Comparison of ENCODE assay signal across 9 cellular contexts in the genomic region with DNA sequence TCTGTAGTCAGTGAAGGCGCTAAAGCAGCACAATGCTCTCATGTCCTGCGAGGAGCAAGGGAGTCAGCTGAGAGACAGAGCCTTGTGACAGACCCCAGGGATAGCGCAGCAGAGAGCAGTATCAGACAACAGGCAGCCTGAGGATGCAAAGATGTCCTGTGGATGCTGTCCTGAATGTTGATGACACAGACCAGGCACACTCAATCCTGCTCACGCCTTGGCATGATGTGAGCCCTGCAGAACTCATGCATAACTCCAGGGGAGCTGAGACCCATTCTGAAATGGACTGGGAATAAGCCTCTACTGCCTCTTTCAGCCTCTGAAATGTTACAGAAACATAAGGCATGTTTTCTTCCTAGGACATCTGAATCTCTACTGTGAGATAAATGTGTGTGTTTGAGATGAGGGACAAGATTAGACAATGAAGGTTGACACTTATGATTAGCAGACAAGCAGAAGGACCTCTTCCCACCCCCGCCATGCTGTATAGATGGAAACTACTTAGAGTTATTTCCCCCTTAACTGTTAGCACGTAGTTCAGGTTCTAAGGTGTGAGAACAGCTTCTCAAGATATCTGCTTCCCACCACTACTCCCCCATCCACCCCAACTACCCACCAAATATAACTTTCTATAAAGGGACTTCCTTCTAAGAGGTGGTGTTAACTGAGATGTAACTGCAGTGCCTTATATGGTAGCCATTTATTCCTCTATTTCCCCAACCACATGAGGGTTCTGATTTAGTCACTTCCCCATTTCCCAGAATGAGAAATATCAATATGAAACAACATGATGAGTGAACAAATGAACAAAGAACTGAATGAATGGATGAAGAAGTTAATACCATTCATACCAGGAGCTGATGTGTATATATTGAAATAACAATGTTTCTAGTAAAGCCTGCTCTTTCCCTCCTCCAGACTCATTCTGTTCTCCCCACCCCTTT. TPM values are rescaled to one million over a fixed set of nuclear protein-coding genes. Genes with fewer than 3 reads are reported as not detected.
DNase-seq lines count a peak whose midpoint lies in the region; ATAC-seq lines count a peak whose summit lies in the region.
"Had no signal": no experiment of that assay in that cellular context is flagged by ENCODE, and none has a peak within 500 bp of the region (broad histone marks: within the 10 kb centered on the region; RNA-seq: fewer than 3 reads in every experiment).

No MANE protein-coding gene starts in this region.

- in situ Hi-C loops in KBM-7 (cut with MboI; ENCODE audit: low pct_unique_long_range_greater_than_20kb, low sequenced_read_pairs) = no loop called here

- H3K27ac Mint-ChIP-seq in activated CD4-positive, alpha-beta T cell treated with anti-CD3 and anti-CD28 coated beads, Interleukin-2, amount 10 ng/mL, durations not matched to agents 24 days and 14 days = peak overlapping the region; percentile 74
- H3K27ac Mint-ChIP-seq in natural killer cell treated with Interleukin-12 subunit alpha and Interleukin-12 subunit beta and Interleukin-15 and Interleukin-18, amount 100 ng/mL, for 72 hours = peak overlapping the region; percentile 90

- intact Hi-C loops in activated CD4-positive, alpha-beta T cell treated with anti-CD3 and anti-CD28 coated beads, Interleukin-2, amount 10 ng/mL, durations not matched to agents 24 days and 14 days (cut with micrococcal nuclease) = loop anchor here (1.0 kb wide), 1 partner anchor 9 kb away; no protein-coding TSS in a partner anchor

- ATAC-seq in GM21723 (IDR thresholded peaks at IDR 0.05; ENCODE audit: unreplicated experiment) = peak; percentile 53
- ATAC-seq in natural killer cell treated with Interleukin-12 subunit alpha and Interleukin-12 subunit beta and Interleukin-15 and Interleukin-18, amount 100 ng/mL, for 72 hours = peak; percentile 82 to 85

- DNase-seq in activated CD4-positive, alpha-beta T cell treated with anti-CD3 and anti-CD28 coated beads, Interleukin-2, amount 10 ng/mL, durations not matched to agents 24 days and 14 days = no peak
- DNase-seq in activated CD4-positive, alpha-beta T cell treated with anti-CD3 and anti-CD28 coated beads for 1 hour = no peak
- DNase-seq in KBM-7 = peak; percentile 37
- no peak for DNase-seq in natural killer cell treated with Interleukin-12 subunit alpha and Interleukin-12 subunit beta and Interleukin-15 and Interleukin-18, amount 100 ng/mL, for 72 hours (ENCODE audit: low spot score)
- DNase-seq in NCI-H446 treated with DMSO at 0.1 percent for 48 hours (lab: John Stamatoyannopoulos, UW) = no peak
- no peak for DNase-seq in NCI-H128 (lab: John Stamatoyannopoulos, UW; ENCODE audit: unreplicated experiment)
- no peak for DNase-seq in DMS53 (lab: John Stamatoyannopoulos, UW)
- DNase-seq: activated effector memory CD4-positive, alpha-beta T cell treated with anti-CD3 and anti-CD28 coated beads, Interleukin-2, amount 50 U/mL, for 16 hours had no signal

- H3K4me1 Mint-ChIP-seq in activated CD4-positive, alpha-beta T cell treated with anti-CD3 and anti-CD28 coated beads, Interleukin-2, amount 10 ng/mL, durations not matched to agents 24 days and 14 days = peaks cover 47% of the 10 kb centered on the region
- peaks cover 86 to 89% of the 10 kb centered on the region in 2 donors for H3K4me1 Mint-ChIP-seq in natural killer cell treated with Interleukin-12 subunit alpha and Interleukin-12 subunit beta and Interleukin-15 and Interleukin-18, amount 100 ng/mL, for 72 hours (ENCODE audit: low read depth in 2 of 2)

- H3K4me3 Mint-ChIP-seq in activated CD4-positive, alpha-beta T cell treated with anti-CD3 and anti-CD28 coated beads, Interleukin-2, amount 10 ng/mL, durations not matched to agents 24 days and 14 days = peak overlapping the region; percentile 27
- H3K4me3 Mint-ChIP-seq in natural killer cell treated with Interleukin-12 subunit alpha and Interleukin-12 subunit beta and Interleukin-15 and Interleukin-18, amount 100 ng/mL, for 72 hours = peak overlapping the region; percentile 69

- peaks cover 24% of the 10 kb centered on the region for H3K36me3 Mint-ChIP-seq in activated CD4-positive, alpha-beta T cell treated with anti-CD3 and anti-CD28 coated beads, Interleukin-2, amount 10 ng/mL, durations not matched to agents 24 days and 14 days (ENCODE audit: low read depth)
- H3K36me3 Mint-ChIP-seq in natural killer cell treated with Interleukin-12 subunit alpha and Interleukin-12 subunit beta and Interleukin-15 and Interleukin-18, amount 100 ng/mL, for 72 hours = peaks cover 37% of the 10 kb centered on the region

- H3K27me3 Mint-ChIP-seq in activated CD4-positive, alpha-beta T cell treated with anti-CD3 and anti-CD28 coated beads, Interleukin-2, amount 10 ng/mL, durations not matched to agents 24 days and 14 days = no peaks in the 10 kb centered on the region
- H3K27me3 Mint-ChIP-seq in natural killer cell treated with Interleukin-12 subunit alpha and Interleukin-12 subunit beta and Interleukin-15 and Interleukin-18, amount 100 ng/mL, for 72 hours = no peaks in the 10 kb centered on the region

- peaks cover 21% of the 10 kb centered on the region for H3K9me3 Mint-ChIP-seq in activated CD4-positive, alpha-beta T cell treated with anti-CD3 and anti-CD28 coated beads, Interleukin-2, amount 10 ng/mL, durations not matched to agents 24 days and 14 days
- H3K9me3 Mint-ChIP-seq in natural killer cell treated with Interleukin-12 subunit alpha and Interleukin-12 subunit beta and Interleukin-15 and Interleukin-18, amount 100 ng/mL, for 72 hours = peaks cover 20% of the 10 kb centered on the region

RNA-seq across cellular contexts. Expression of a gene that starts 7.4 kb away (rescaled TPM):
- 90.6 and 92.4 TPM in 2 replicates for total RNA-seq in activated CD4-positive, alpha-beta T cell treated with anti-CD3 and anti-CD28 coated beads, Interleukin-2, amount 10 ng/mL, durations not matched to agents 24 days and 14 days
- 100 to 1,000 TPM; 194 to 201 TPM for total RNA-seq in natural killer cell treated with Interleukin-12 subunit alpha and Interleukin-12 subunit beta and Interleukin-15 and Interleukin-18, amount 100 ng/mL, for 72 hours
